ENCODE assay signal across 8 cellular contexts in genomic region chr6:56953597-56954388, GRCh38. TPM values are rescaled to one million over a fixed set of nuclear protein-coding genes. Genes with fewer than 3 reads are reported as not detected.
A peak's percentile ranks its signal among the peaks of the same experiment; 100 is the strongest.
DNase-seq lines count a peak whose midpoint lies in the region; ATAC-seq, FAIRE-seq and TF ChIP-seq lines count a peak whose summit lies in the region.

No MANE protein-coding gene starts in this region.

- peak overlapping the region; percentile 79 for H3K4me3 Mint-ChIP-seq in activated naive CD8-positive, alpha-beta T cell treated with anti-CD3 and anti-CD28 coated beads for 36 hours
- peak overlapping the region; percentile 87 to 95 (median 91) for H3K4me3 Mint-ChIP-seq in immature natural killer cell
- H3K4me3 Mint-ChIP-seq in stimulated activated memory B cell treated with anti-CD40 and anti-IgM and Interleukin-4, amounts not matched to agents 10 μg/mL and 1 μg/mL and 100 μg/mL, for 72 hours: peak overlapping the region; percentile 85

- peaks cover 18% of the 10 kb centered on the region for H3K4me1 Mint-ChIP-seq in activated naive CD8-positive, alpha-beta T cell treated with anti-CD3 and anti-CD28 coated beads for 36 hours
- peaks cover 22 to 30% of the 10 kb centered on the region in 2 donors for H3K4me1 Mint-ChIP-seq in immature natural killer cell
- peaks cover 20% of the 10 kb centered on the region for H3K4me1 Mint-ChIP-seq in stimulated activated memory B cell treated with anti-CD40 and anti-IgM and Interleukin-4, amounts not matched to agents 10 μg/mL and 1 μg/mL and 100 μg/mL, for 72 hours

- intact Hi-C loops in posterior vena cava (cut with DNase I): no loop called here

- peaks cover 79% of the 10 kb centered on the region for H3K27me3 Mint-ChIP-seq in activated naive CD8-positive, alpha-beta T cell treated with anti-CD3 and anti-CD28 coated beads for 36 hours
- peaks cover 6 to 27% (median 17%) of the 10 kb centered on the region in 3 donors for H3K27me3 Mint-ChIP-seq in immature natural killer cell (ENCODE audit: low read depth in 3 of 3)
- peaks cover 40% of the 10 kb centered on the region for H3K27me3 Mint-ChIP-seq in stimulated activated memory B cell treated with anti-CD40 and anti-IgM and Interleukin-4, amounts not matched to agents 10 μg/mL and 1 μg/mL and 100 μg/mL, for 72 hours

- peak; percentile 67 for ATAC-seq in stimulated activated memory B cell treated with anti-CD40 and anti-IgM and Interleukin-4, amounts not matched to agents 10 μg/mL and 1 μg/mL and 100 μg/mL, for 72 hours

- H3K27me3 ChIP-seq in HL-60 (ENCODE audit: insufficient read depth, poor library complexity, severe bottlenecking): no peaks in the 10 kb centered on the region

- H3K27ac ChIP-seq in HL-60 (replicated peaks): peak overlapping the region; percentile 68

- no peaks in the 10 kb centered on the region for H3K36me3 Mint-ChIP-seq in activated naive CD8-positive, alpha-beta T cell treated with anti-CD3 and anti-CD28 coated beads for 36 hours
- no peaks in the 10 kb centered on the region for H3K36me3 Mint-ChIP-seq in immature natural killer cell
- H3K36me3 Mint-ChIP-seq in stimulated activated memory B cell treated with anti-CD40 and anti-IgM and Interleukin-4, amounts not matched to agents 10 μg/mL and 1 μg/mL and 100 μg/mL, for 72 hours: no peaks in the 10 kb centered on the region

- TF ChIP-seq POLR2A in H54 (IDR thresholded peaks at IDR 0.05; ENCODE audit: low read depth, low read length): no peak

- DNase-seq in GM12864 (ENCODE audit: low read depth): no peak
- no peak for DNase-seq in HL-60 (ENCODE audit: low read depth in 1 of 2, low spot score in 1 of 2)
- DNase-seq in activated naive CD8-positive, alpha-beta T cell treated with anti-CD3 and anti-CD28 coated beads for 36 hours: peak; percentile 3
- DNase-seq in immature natural killer cell: no peak
- no peak for DNase-seq in H54 (ENCODE audit: insufficient read length, low spot score)
- no peak for DNase-seq in posterior vena cava (ENCODE audit: low spot score)
- DNase-seq in mesenteric fat pad (ENCODE audit: low spot score): no peak

- H3K27ac Mint-ChIP-seq in activated naive CD8-positive, alpha-beta T cell treated with anti-CD3 and anti-CD28 coated beads for 36 hours: peak overlapping the region; percentile 37
- peak overlapping the region in 1 of 6 donors; percentile 22 for H3K27ac Mint-ChIP-seq in immature natural killer cell
- peak overlapping the region; percentile 87 for H3K27ac Mint-ChIP-seq in stimulated activated memory B cell treated with anti-CD40 and anti-IgM and Interleukin-4, amounts not matched to agents 10 μg/mL and 1 μg/mL and 100 μg/mL, for 72 hours

- H3K9me3 Mint-ChIP-seq in activated naive CD8-positive, alpha-beta T cell treated with anti-CD3 and anti-CD28 coated beads for 36 hours: no peaks in the 10 kb centered on the region
- no peaks in the 10 kb centered on the region for H3K9me3 Mint-ChIP-seq in immature natural killer cell
- no peaks in the 10 kb centered on the region for H3K9me3 Mint-ChIP-seq in stimulated activated memory B cell treated with anti-CD40 and anti-IgM and Interleukin-4, amounts not matched to agents 10 μg/mL and 1 μg/mL and 100 μg/mL, for 72 hours

- TF ChIP-seq CTCF in GM12864 (IDR thresholded peaks at IDR 0.05; ENCODE audit: low read depth, low read length, missing control alignments): no peak
- no peak for TF ChIP-seq CTCF in HL-60 (IDR thresholded peaks at IDR 0.05; ENCODE audit: insufficient read depth, low read length)

- peak overlapping the region; percentile 95 for H3K4me3 ChIP-seq in GM12864 (ENCODE audit: low read depth, low read length)
- H3K4me3 ChIP-seq in HL-60 (replicated peaks; ENCODE audit: insufficient read depth, low read length): peak overlapping the region; percentile 68

- no peak for FAIRE-seq in H54 (lab: Jason Lieb, UNC)

RNA-seq across cellular contexts. Expression of gene BEND6, which starts 1.1 kb away (rescaled TPM):
- total RNA-seq in activated naive CD8-positive, alpha-beta T cell treated with anti-CD3 and anti-CD28 coated beads for 36 hours: not detected
- polyA plus RNA-seq in immature natural killer cell: under 1 TPM in 2 of 3 donors, not detected in 1; 0.29 to 0.73 TPM
- total RNA-seq in posterior vena cava: 10 to 100 TPM in 1 of 2 donors, 1 to 10 TPM in 1; 9.8 to 18.5 TPM
- 0.90 TPM for total RNA-seq in mesenteric fat pad
